In genomic region chr10:30591249-30591670, GRCh38 we compare ENCODE assay signal across 8 cellular contexts. TPM values are rescaled to one million over a fixed set of nuclear protein-coding genes. Genes with fewer than 3 reads are reported as not detected.
A peak's percentile ranks its signal among the peaks of the same experiment; 100 is the strongest.
DNase-seq lines count a peak whose midpoint lies in the region; ATAC-seq and TF ChIP-seq lines count a peak whose summit lies in the region.

No MANE protein-coding gene starts in this region.

- no peak overlapping the region for H3K27ac Mint-ChIP-seq in activated naive CD8-positive, alpha-beta T cell treated with anti-CD3 and anti-CD28 coated beads for 36 hours

- TF ChIP-seq CTCF in heart left ventricle (IDR thresholded peaks at IDR 0.05): peak; percentile 70 to 94 (median 79)

- ATAC-seq in heart left ventricle: peak in 2 of 4 donors; percentile 66 to 70
- no peak for ATAC-seq in GM18505 (IDR thresholded peaks at IDR 0.05; ENCODE audit: unreplicated experiment)
- no peak for ATAC-seq in GM21576 (IDR thresholded peaks at IDR 0.05; ENCODE audit: unreplicated experiment)

- H3K9me3 Mint-ChIP-seq in activated naive CD8-positive, alpha-beta T cell treated with anti-CD3 and anti-CD28 coated beads for 36 hours: no peaks in the 10 kb centered on the region

- no peak overlapping the region for H3K4me3 ChIP-seq in heart left ventricle

- WGBS in heart left ventricle, 4 donors: 2 to 7% (median 2%) methylated on average over 5 of the region's 5 CpGs

- no peaks in the 10 kb centered on the region for H3K36me3 Mint-ChIP-seq in activated naive CD8-positive, alpha-beta T cell treated with anti-CD3 and anti-CD28 coated beads for 36 hours

- H3K27me3 ChIP-seq in heart left ventricle: peaks cover 0 to 8% (median 0%) of the 10 kb centered on the region in 9 donors

- intact Hi-C loops in heart left ventricle (cut with DNase I): loop anchor here (1.0 to 10.0 kb wide), 10 partner anchors 56 to 604 kb away; no protein-coding TSS in a partner anchor

- CTCF ChIA-PET in HEK293T (lab: Yijun Ruan, JAX): interaction anchor here (0.6 to 2.9 kb wide), 15 partner anchors 9 to 593 kb away, joined by 3 to 24 read pairs (median 6); no protein-coding TSS in a partner anchor

- H3K4me1 Mint-ChIP-seq in activated naive CD8-positive, alpha-beta T cell treated with anti-CD3 and anti-CD28 coated beads for 36 hours: peaks cover 2% of the 10 kb centered on the region

- DNase-seq in D341Med (ENCODE audit: low spot score) (peak; percentile 74), HEK293T (ENCODE audit: extremely low spot score) (peak; percentile 50), RKO (ENCODE audit: low spot score) (peak; percentile 58), heart left ventricle (peak in 2 of 5 donors; percentile 21 to 30), renal cortical epithelial cell (ENCODE audit: low read depth) (peak; percentile 40)
- DNase-seq in activated naive CD8-positive, alpha-beta T cell treated with anti-CD3 and anti-CD28 coated beads for 36 hours: peak; percentile 18

- H3K27me3 Mint-ChIP-seq in activated naive CD8-positive, alpha-beta T cell treated with anti-CD3 and anti-CD28 coated beads for 36 hours: peaks cover 4% of the 10 kb centered on the region

- no peak overlapping the region for H3K4me3 Mint-ChIP-seq in activated naive CD8-positive, alpha-beta T cell treated with anti-CD3 and anti-CD28 coated beads for 36 hours

- H3K27ac ChIP-seq in heart left ventricle: no peak overlapping the region

- no peaks in the 10 kb centered on the region for H3K36me3 ChIP-seq in heart left ventricle

- H3K9me3 ChIP-seq in heart left ventricle: no peaks in the 10 kb centered on the region

- H3K4me1 ChIP-seq in heart left ventricle: peaks cover 0 to 26% (median 0%) of the 10 kb centered on the region in 12 donors

- TF ChIP-seq POLR2A in heart left ventricle (IDR thresholded peaks at IDR 0.05) (no peak), GM18505 (IDR thresholded peaks at IDR 0.05; ENCODE audit: borderline replicate concordance, extremely low read depth, insufficient read depth, insufficient read length) (no peak)

- POLR2A ChIA-PET in HEK293T (lab: Yijun Ruan, JAX): no interaction called here

TF ChIP-seq in HEK293T, 16 proteins besides CTCF, POLR2A, EP300 and RAD21:
- no peak for TF ChIP-seq FOXK2 (IDR thresholded peaks at IDR 0.05)
- no peak for TF ChIP-seq BHLHE40 (IDR thresholded peaks at IDR 0.05; ENCODE audit: borderline replicate concordance)
- no peak for TF ChIP-seq ZNF384 (IDR thresholded peaks at IDR 0.05)
- TF ChIP-seq L3MBTL2 (conservative IDR thresholded peaks at IDR 0.05): no peak

RNA-seq across cellular contexts. Expression of gene LYZL2, which starts 38.3 kb away (rescaled TPM):
- not detected for total RNA-seq in activated naive CD8-positive, alpha-beta T cell treated with anti-CD3 and anti-CD28 coated beads for 36 hours
- total RNA-seq in heart left ventricle (not detected), renal cortical epithelial cell (not detected in 2 replicates)
- not detected for polyA plus RNA-seq in heart left ventricle
